Comparison of ENCODE assay signal across 22 cellular contexts in genomic region chr4:159776915-159777314, GRCh38.
"Had no signal": no experiment of that assay in that cellular context is flagged by ENCODE, and none has a peak within 500 bp of the region (broad histone marks: within the 10 kb centered on the region; RNA-seq: fewer than 3 reads in every experiment).

No MANE protein-coding gene starts in this region.

- DNase-seq: activated CD4-positive, alpha-beta T cell treated with anti-CD3 and anti-CD28 coated beads for 4 hours; activated CD4-positive, alpha-beta T cell treated with anti-CD3 and anti-CD28 coated beads, Interleukin-2, amount 50 U/mL, for 4 hours; activated naive CD4-positive, alpha-beta T cell; activated T-cell treated with anti-CD3 and anti-CD28 coated beads for 4 hours; activated T-cell treated with anti-CD3 and anti-CD28 coated beads, Interleukin-2, amount 50 U/mL, for 72 hours; colonic mucosa; effector CD8-positive, alpha-beta T cell; gastrocnemius medialis; islet precursor cell; left ventricle myocardium superior; pancreas; psoas muscle; sigmoid colon; small intestine; stimulated activated CD4-positive, alpha-beta T cell treated with anti-CD3 and anti-CD28 coated beads, Interleukin-4, amount 100 ng/mL, for 24 hours; stimulated activated naive CD8-positive, alpha-beta T cell treated with anti-CD3 and anti-CD28 coated beads, Interleukin-15, amount 100 ng/mL, for 72 hours; thyroid gland; upper lobe of left lung had no signal

- H3K9me3 ChIP-seq: colonic mucosa, gastrocnemius medialis, pancreas, psoas muscle, sigmoid colon, thyroid gland, upper lobe of left lung, vagina had no signal

- H3K4me3 ChIP-seq: colonic mucosa, gastrocnemius medialis, hepatocyte, pancreas, psoas muscle, sigmoid colon, thyroid gland, upper lobe of left lung, vagina had no signal

- H3K4me2 ChIP-seq: hepatocyte had no signal

- H3K27ac ChIP-seq: colonic mucosa, epithelial cell of prostate, gastrocnemius medialis, hepatocyte, pancreas, psoas muscle, sigmoid colon, thyroid gland, upper lobe of left lung, vagina, VCaP had no signal

- H3K36me3 ChIP-seq: colonic mucosa, gastrocnemius medialis, pancreas, sigmoid colon, thyroid gland, upper lobe of left lung, vagina had no signal

- H2AFZ ChIP-seq: hepatocyte had no signal

- H3K79me2 ChIP-seq: hepatocyte had no signal

- H3K27me3 ChIP-seq: colonic mucosa, gastrocnemius medialis, hepatocyte, pancreas, sigmoid colon, thyroid gland, upper lobe of left lung, vagina had no signal
